ENCODE assay signal across 27 cellular contexts in genomic region chr12:24111591-24111990, GRCh38.
DNase-seq lines count a peak whose midpoint lies in the region; TF ChIP-seq lines count a peak whose summit lies in the region.
"Had no signal": no experiment of that assay in that cellular context is flagged by ENCODE, and none has a peak within 500 bp of the region (broad histone marks: within the 10 kb centered on the region; RNA-seq: fewer than 3 reads in every experiment).

No MANE protein-coding gene starts in this region.

- H3F3A ChIP-seq in SK-N-SH (replicated peaks; ENCODE audit: insufficient read depth), result peaks cover 10% of the 10 kb centered on the region

- DNase-seq in SK-N-SH (no peak), epithelial cell of esophagus (ENCODE audit: low read depth) (peak; percentile 11), kidney tubule cell (ENCODE audit: low spot score) (peak; percentile 29), ovary (no peak), osteocyte (ENCODE audit: extremely low spot score, unreplicated experiment) (no peak)
- no peak for DNase-seq in activated effector memory CD4-positive, alpha-beta T cell treated with Interleukin-2 at 50 U/mL for 16 hours
- no peak for DNase-seq in stimulated activated naive CD4-positive, alpha-beta T cell treated with Interleukin-2 at 50 U/mL for 16 hours (lab: John Stamatoyannopoulos, UW)
- DNase-seq: activated CD4-positive, alpha-beta T cell treated with anti-CD3 and anti-CD28 coated beads, Interleukin-2, amount 10 ng/mL, durations not matched to agents 24 days and 14 days; activated naive CD8-positive, alpha-beta T cell treated with anti-CD3 and anti-CD28 coated beads for 36 hours; brain microvascular endothelial cell; Calu3; cortex of kidney; hypothalamus; islet precursor cell; NCI-H1436; NCI-H2171; NCI-H526; retina; stimulated activated CD4-positive, alpha-beta T cell treated with anti-CD3 and anti-CD28 coated beads, Interleukin-12 subunit alpha, Interleukin-12 subunit beta, amount 100 ng/mL, for 4 hours; T-helper 17 cell had no signal

- H3K79me2 ChIP-seq in ACC112 (ENCODE audit: control insufficient read depth, insufficient read depth, low read length, unreplicated experiment) (no peaks in the 10 kb centered on the region), SK-N-SH (ENCODE audit: insufficient read depth) (no peaks in the 10 kb centered on the region)

- intact Hi-C loops in ovary (cut with DNase I), result no loop called here

- peak in 1 of 2 experiments; percentile 58; a peak in 2 of 4 replicates for TF ChIP-seq EP300 in SK-N-SH (IDR thresholded peaks at IDR 0.05; ENCODE audit: borderline replicate concordance in 1 of 2, low read depth in 1 of 2, low read length in 1 of 2)
- TF ChIP-seq EP300 in ovary (IDR thresholded peaks at IDR 0.05), result no peak

- H3K36me3 ChIP-seq in ACC112 (ENCODE audit: insufficient read depth, low read length) (no peaks in the 10 kb centered on the region), SK-N-SH (replicated peaks in 1 of 2; ENCODE audit: control insufficient read depth in 1 of 2, insufficient read depth in 2 of 2, low read length in 1 of 2) (no peaks in the 10 kb centered on the region), ovary (no peaks in the 10 kb centered on the region)
- H3K36me3 ChIP-seq: BLaER1, brain microvascular endothelial cell, neutrophil, SJSA1 had no signal

- H3K27me3 Mint-ChIP-seq in osteocyte (ENCODE audit: unreplicated experiment), result peaks cover 5% of the 10 kb centered on the region
- H3K27me3 Mint-ChIP-seq: activated CD4-positive, alpha-beta T cell treated with anti-CD3 and anti-CD28 coated beads, Interleukin-2, amount 10 ng/mL, durations not matched to agents 24 days and 14 days; activated naive CD8-positive, alpha-beta T cell treated with anti-CD3 and anti-CD28 coated beads for 36 hours; T-helper 17 cell had no signal

- H3K4me3 ChIP-seq in ACC112 (ENCODE audit: low read depth, low read length) (peak overlapping the region; percentile 22; the same call in 1 of the 2 replicates), SK-N-SH (ENCODE audit: low read depth in 2 of 2, low read length in 1 of 2) (no peak overlapping the region), epithelial cell of esophagus (ENCODE audit: low read length) (no peak overlapping the region), ovary (no peak overlapping the region)
- H3K4me3 ChIP-seq: A549, BLaER1, lung, SJSA1 had no signal

- peak overlapping the region; percentile 78 for H3K27ac ChIP-seq in ACC112 (ENCODE audit: low read depth, low read length)
- 0 out of 4 replicates have a peak overlapping the region, but pooled peaks of 1 of the 2 experiments have one; percentile 19 for H3K27ac ChIP-seq in SK-N-SH (ENCODE audit: low read depth in 2 of 2, low read length in 1 of 2)
- H3K27ac ChIP-seq in ovary, result no peak overlapping the region
- H3K27ac ChIP-seq: A549, BLaER1, brain microvascular endothelial cell, neutrophil, SJSA1 had no signal

- H3K36me3 Mint-ChIP-seq in osteocyte (ENCODE audit: unreplicated experiment), result no peaks in the 10 kb centered on the region
- H3K36me3 Mint-ChIP-seq: activated naive CD8-positive, alpha-beta T cell treated with anti-CD3 and anti-CD28 coated beads for 36 hours had no signal

- POLR2A ChIA-PET in SK-N-SH (lab: Yijun Ruan, JAX), result no interaction called here

- H3K9me2 ChIP-seq in SK-N-SH, result no peaks in the 10 kb centered on the region

- no peak overlapping the region for H3K4me3 Mint-ChIP-seq in osteocyte (ENCODE audit: unreplicated experiment)
- H3K4me3 Mint-ChIP-seq: activated CD4-positive, alpha-beta T cell treated with anti-CD3 and anti-CD28 coated beads, Interleukin-2, amount 10 ng/mL, durations not matched to agents 24 days and 14 days; activated naive CD8-positive, alpha-beta T cell treated with anti-CD3 and anti-CD28 coated beads for 36 hours; T-helper 17 cell had no signal

- H3K9me3 Mint-ChIP-seq in osteocyte (ENCODE audit: unreplicated experiment), result no peaks in the 10 kb centered on the region
- H3K9me3 Mint-ChIP-seq: activated CD4-positive, alpha-beta T cell treated with anti-CD3 and anti-CD28 coated beads, Interleukin-2, amount 10 ng/mL, durations not matched to agents 24 days and 14 days; activated naive CD8-positive, alpha-beta T cell treated with anti-CD3 and anti-CD28 coated beads for 36 hours; activated T-helper 2 cell treated with anti-CD3 and anti-CD28 coated beads, Interferon-gamma antibody, Interleukin-2, Interleukin-4, amounts not matched to agents 10 μg/mL and 5 μg/mL and 100 μg/mL, durations not matched to agents 14 hours and 24 hours and 36 hours had no signal

- H4K20me1 ChIP-seq in SK-N-SH (ENCODE audit: insufficient read depth), result no peaks in the 10 kb centered on the region
- H4K20me1 ChIP-seq: BLaER1 had no signal

- no peak for TF ChIP-seq POLR2A in ovary (IDR thresholded peaks at IDR 0.05)

- H2AFZ ChIP-seq in ACC112 (ENCODE audit: low read length, unreplicated experiment) (no peak overlapping the region), SK-N-SH (ENCODE audit: low read depth) (no peak overlapping the region)

- 10% methylated on average over 2 of the region's 2 CpGs for WGBS in SK-N-SH (ENCODE audit: low lambda C conversion rate)
- WGBS in ovary, 3 donors, result 16 to 31% (median 17%) methylated on average over 2 of the region's 2 CpGs

- H3K27me3 ChIP-seq in ACC112 (ENCODE audit: insufficient read depth, low read length) (no peaks in the 10 kb centered on the region), SK-N-SH (ENCODE audit: insufficient read depth) (no peaks in the 10 kb centered on the region), ovary (no peaks in the 10 kb centered on the region)
- H3K27me3 ChIP-seq: BLaER1, brain microvascular endothelial cell, neutrophil, SJSA1 had no signal

- no peak overlapping the region for H3K27ac Mint-ChIP-seq in osteocyte (ENCODE audit: unreplicated experiment)
- H3K27ac Mint-ChIP-seq: activated CD4-positive, alpha-beta T cell treated with anti-CD3 and anti-CD28 coated beads, Interleukin-2, amount 10 ng/mL, durations not matched to agents 24 days and 14 days; activated naive CD8-positive, alpha-beta T cell treated with anti-CD3 and anti-CD28 coated beads for 36 hours; activated T-helper 2 cell treated with anti-CD3 and anti-CD28 coated beads, Interferon-gamma antibody, Interleukin-2, Interleukin-4, amounts not matched to agents 10 μg/mL and 5 μg/mL and 100 μg/mL, durations not matched to agents 14 hours and 24 hours and 36 hours; T-helper 17 cell had no signal

- peaks cover 13% of the 10 kb centered on the region for H3K4me1 Mint-ChIP-seq in osteocyte (ENCODE audit: unreplicated experiment)
- H3K4me1 Mint-ChIP-seq: activated CD4-positive, alpha-beta T cell treated with anti-CD3 and anti-CD28 coated beads, Interleukin-2, amount 10 ng/mL, durations not matched to agents 24 days and 14 days; activated naive CD8-positive, alpha-beta T cell treated with anti-CD3 and anti-CD28 coated beads for 36 hours; T-helper 17 cell had no signal

- TF ChIP-seq RAD21 in SK-N-SH (IDR thresholded peaks at IDR 0.05; ENCODE audit: low read length), result no peak

- no peak overlapping the region for H3K4me2 ChIP-seq in SK-N-SH
- H3K4me2 ChIP-seq: A549, BLaER1 had no signal

- H3K9me3 ChIP-seq in SK-N-SH (no peaks in the 10 kb centered on the region), ovary (no peaks in the 10 kb centered on the region)
- H3K9me3 ChIP-seq: A549, BLaER1, neutrophil, SJSA1 had no signal

- TF ChIP-seq CTCF in SK-N-SH (IDR thresholded peaks at IDR 0.05) (no peak), epithelial cell of esophagus (IDR thresholded peaks at IDR 0.05; ENCODE audit: insufficient read depth, low read depth, low read length, missing control alignments) (no peak), ovary (IDR thresholded peaks at IDR 0.05) (no peak), osteocyte (IDR thresholded peaks at IDR 0.05) (no peak)

- H3K9ac ChIP-seq in SK-N-SH, result no peak overlapping the region
- H3K9ac ChIP-seq: BLaER1 had no signal

- CTCF ChIA-PET in SK-N-SH (lab: Yijun Ruan, JAX), result interaction anchor here (1.1 to 1.3 kb wide), 2 partner anchors 486 kb away, joined by 3 read pairs; no protein-coding TSS in a partner anchor

- H3K4me1 ChIP-seq in ACC112 (ENCODE audit: control insufficient read depth, insufficient read depth, low read length, unreplicated experiment), result peaks cover 19% of the 10 kb centered on the region
- H3K4me1 ChIP-seq in SK-N-SH (ENCODE audit: control insufficient read depth in 1 of 2, insufficient read depth in 2 of 2, low read depth in 1 of 2, low read length in 1 of 2), result peaks cover 0 to 7% of the 10 kb centered on the region in 2 experiments; a peak in 1 of 4 replicates
- H3K4me1 ChIP-seq in ovary (ENCODE audit: insufficient read depth), result no peaks in the 10 kb centered on the region
- H3K4me1 ChIP-seq: A549, BLaER1 had no signal

TF ChIP-seq in SK-N-SH, 30 proteins besides CTCF, POLR2A, EP300 and RAD21:
- TF ChIP-seq TCF12 (IDR thresholded peaks at IDR 0.05), result 0 out of 2 replicates have a peak, but pooled peaks have one; percentile 19
- TF ChIP-seq FOSL2 (IDR thresholded peaks at IDR 0.05; ENCODE audit: borderline replicate concordance, low read depth), result peak; percentile 54
- TF ChIP-seq PBX3 (IDR thresholded peaks at IDR 0.05), result peak; percentile 58; the same call in 1 of the 2 replicates
- no peak for TF ChIP-seq SMC3 (IDR thresholded peaks at IDR 0.05; ENCODE audit: low read depth, low read length)
- TF ChIP-seq JUND (IDR thresholded peaks at IDR 0.05), result peak; percentile 65
- TF ChIP-seq NFIC (IDR thresholded peaks at IDR 0.05; ENCODE audit: borderline replicate concordance), result peak; percentile 30; the same call in 1 of the 2 replicates

Comparison
In these comparisons a context has a peak if more than half of its experiments do, and no peak if none do; other contexts are left out.
1. DNase-seq: peak in epithelial cell of esophagus (single experiment) and kidney tubule cell (single experiment); none in SK-N-SH (single experiment), activated effector memory CD4-positive, alpha-beta T cell treated with Interleukin-2 at 50 U/mL for 16 hours (single experiment), stimulated activated naive CD4-positive, alpha-beta T cell treated with Interleukin-2 at 50 U/mL for 16 hours (single experiment), ovary (0 of 5) and osteocyte (single experiment).